ENCODE assay signal across 27 cellular contexts in genomic region chr6:95805699-95806098, GRCh38.
A peak's percentile ranks its signal among the peaks of the same experiment; 100 is the strongest.
DNase-seq lines count a peak whose midpoint lies in the region; ATAC-seq, FAIRE-seq and TF ChIP-seq lines count a peak whose summit lies in the region.
"Had no signal": no experiment of that assay in that cellular context is flagged by ENCODE, and none has a peak within 500 bp of the region (broad histone marks: within the 10 kb centered on the region; RNA-seq: fewer than 3 reads in every experiment).

No MANE protein-coding gene starts in this region.

- no peaks in the 10 kb centered on the region for H3K79me2 ChIP-seq in GM12878 (ENCODE audit: control insufficient read depth, insufficient read depth, low read length)

- H3K4me3 Mint-ChIP-seq in activated naive CD8-positive, alpha-beta T cell treated with anti-CD3 and anti-CD28 coated beads, Interleukin-2, amount 50 U/mL, for 24 hours: no peak overlapping the region
- H3K4me3 Mint-ChIP-seq: activated B cell treated with CpG ODN at 0.5 μM for 24 hours; activated CD8-positive, alpha-beta memory T cell treated with anti-CD3 and anti-CD28 coated beads, Interleukin-2, amount 10 ng/mL, durations not matched to agents 7 days and 5 days; activated naive CD8-positive, alpha-beta T cell treated with anti-CD3 and anti-CD28 coated beads for 36 hours; activated T-cell treated with anti-CD3 and anti-CD28 coated beads, Interleukin-2, amount 50 U/mL, for 4 hours; CD8-positive, alpha-beta memory T cell; H9; naive thymus-derived CD8-positive, alpha-beta T cell had no signal

- no peak overlapping the region for H2AFZ ChIP-seq in GM12878 (ENCODE audit: control insufficient read depth, low read depth, low read length)

- no peaks in the 10 kb centered on the region for H3K4me1 ChIP-seq in GM12878 (ENCODE audit: control insufficient read depth, insufficient read depth, low read length)
- H3K4me1 ChIP-seq: gastrocnemius medialis, sigmoid colon, tibial artery, vagina had no signal

- H4K20me1 ChIP-seq in GM12878 (ENCODE audit: control insufficient read depth, insufficient read depth): no peaks in the 10 kb centered on the region

- in situ Hi-C loops in GM12878 (cut with MboI): no loop called here

- ATAC-seq in GM18867 (IDR thresholded peaks at IDR 0.05; ENCODE audit: unreplicated experiment) (peak; percentile 48), GM21786 (IDR thresholded peaks at IDR 0.05; ENCODE audit: unreplicated experiment) (peak; percentile 29), HG03064 (IDR thresholded peaks at IDR 0.05; ENCODE audit: low read depth, unreplicated experiment) (peak; percentile 35), GM12878 (peak; percentile 81), GM21737 (IDR thresholded peaks at IDR 0.05; ENCODE audit: unreplicated experiment) (no peak)
- no peak for ATAC-seq in activated naive CD8-positive, alpha-beta T cell treated with anti-CD3 and anti-CD28 coated beads, Interleukin-2, amount 50 U/mL, for 24 hours
- ATAC-seq: gastrocnemius medialis; naive thymus-derived CD8-positive, alpha-beta T cell had no signal

- no peaks in the 10 kb centered on the region for H3K36me3 Mint-ChIP-seq in activated naive CD8-positive, alpha-beta T cell treated with anti-CD3 and anti-CD28 coated beads, Interleukin-2, amount 50 U/mL, for 24 hours (ENCODE audit: low read depth)
- H3K36me3 Mint-ChIP-seq: activated CD8-positive, alpha-beta memory T cell treated with anti-CD3 and anti-CD28 coated beads, Interleukin-2, amount 10 ng/mL, durations not matched to agents 7 days and 5 days; activated naive CD8-positive, alpha-beta T cell treated with anti-CD3 and anti-CD28 coated beads for 36 hours; CD8-positive, alpha-beta memory T cell; naive thymus-derived CD8-positive, alpha-beta T cell had no signal

- TF ChIP-seq EP300 in GM12878 (IDR thresholded peaks at IDR 0.05; ENCODE audit: borderline replicate concordance in 1 of 2, control insufficient read depth in 1 of 2, low read depth in 2 of 2, low read length in 2 of 2): no peak

- BruUV-seq in GM12878 (replicated peaks; lab: Mats Ljungman, UMichigan): no TSS peak

- TF ChIP-seq CTCF in GM12878 (IDR thresholded peaks at IDR 0.05 in 2 of 3, conservative IDR thresholded peaks at IDR 0.05 in 1 of 3; ENCODE audit: control insufficient read depth in 2 of 3, extremely low read depth in 1 of 3, insufficient read depth in 1 of 3, low read depth in 3 of 3, low read length in 3 of 3): no peak

- no peak for FAIRE-seq in GM12878 (lab: Jason Lieb, UNC)
- FAIRE-seq: colon had no signal

- no peak for DNase-seq in GM12878 (ENCODE audit: low read depth, low spot score)
- DNase-seq in activated naive CD8-positive, alpha-beta T cell treated with anti-CD3 and anti-CD28 coated beads, Interleukin-2, amount 50 U/mL, for 24 hours: no peak
- no peak for DNase-seq in GM03348 (ENCODE audit: low spot score)
- DNase-seq: activated B cell treated with CpG ODN at 0.5 μM for 24 hours; activated CD8-positive, alpha-beta memory T cell treated with anti-CD3 and anti-CD28 coated beads, Interleukin-2, amount 10 ng/mL, durations not matched to agents 7 days and 5 days; activated gamma-delta T cell; activated naive CD8-positive, alpha-beta T cell treated with anti-CD3 and anti-CD28 coated beads for 36 hours; activated T-cell treated with anti-CD3 and anti-CD28 coated beads, Interleukin-2, amount 50 U/mL, for 4 hours; aorta; CD8-positive, alpha-beta memory T cell; effector CD4-positive, alpha-beta T cell; EL; gastrocnemius medialis; H9; naive thymus-derived CD8-positive, alpha-beta T cell; NCI-H1048; sigmoid colon; stimulated activated CD4-positive, alpha-beta T cell treated with anti-CD3 and anti-CD28 coated beads, Interleukin-12 subunit alpha, Interleukin-12 subunit beta, amount 100 ng/mL, for 4 hours; stimulated activated CD4-positive, alpha-beta T cell treated with anti-CD3 and anti-CD28 coated beads, Interleukin-2, amount 100 ng/mL, for 48 hours; tibial artery had no signal

- no peaks in the 10 kb centered on the region for H3K9me3 Mint-ChIP-seq in activated naive CD8-positive, alpha-beta T cell treated with anti-CD3 and anti-CD28 coated beads, Interleukin-2, amount 50 U/mL, for 24 hours
- H3K9me3 Mint-ChIP-seq: activated B cell treated with CpG ODN at 0.5 μM for 24 hours; activated naive CD8-positive, alpha-beta T cell treated with anti-CD3 and anti-CD28 coated beads for 36 hours; activated T-cell treated with anti-CD3 and anti-CD28 coated beads, Interleukin-2, amount 50 U/mL, for 4 hours; CD8-positive, alpha-beta memory T cell had no signal

- POLR2A ChIA-PET in GM12878 (lab: Charles Lee): interaction anchor here (1.0 kb wide), 2 partner anchors 19 to 21 kb away, joined by 4 read pairs; no protein-coding TSS in a partner anchor

- no peaks in the 10 kb centered on the region for H3K27me3 ChIP-seq in GM12878 (replicated peaks in 1 of 2; ENCODE audit: control insufficient read depth in 2 of 2, insufficient read depth in 2 of 2, low read length in 1 of 2)
- H3K27me3 ChIP-seq: gastrocnemius medialis, sigmoid colon, tibial artery, vagina had no signal

- SMC1A ChIA-PET in GM12878 (lab: Charles Lee; ENCODE audit: uncharacterized antibody, unreplicated experiment): interaction anchor here (1.1 to 1.7 kb wide), 3 partner anchors 12 to 18 kb away, joined by 4 to 6 read pairs (median 4); no protein-coding TSS in a partner anchor

- no peak overlapping the region for H3K4me2 ChIP-seq in GM12878 (ENCODE audit: control insufficient read depth, insufficient read depth)

- intact Hi-C loops in GM12878 (cut with micrococcal nuclease; ENCODE audit: unreplicated experiment): no loop called here

- H3K9ac ChIP-seq in GM12878 (ENCODE audit: control insufficient read depth, insufficient read depth, low read length): no peak overlapping the region

- no peak for TF ChIP-seq POLR2A in GM12878 (IDR thresholded peaks at IDR 0.05; ENCODE audit: low read depth, low read length)

- CTCF ChIA-PET in GM12878 (lab: Yijun Ruan, JAX): interaction anchor here (1.4 to 1.6 kb wide), 2 partner anchors 13 to 19 kb away, joined by 4 to 5 read pairs; no protein-coding TSS in a partner anchor

- no peak for TF ChIP-seq RAD21 in GM12878 (IDR thresholded peaks at IDR 0.05; ENCODE audit: insufficient read depth, low read depth, low read length)

- no peak overlapping the region for H3K27ac ChIP-seq in GM12878 (ENCODE audit: control insufficient read depth, insufficient read depth)
- H3K27ac ChIP-seq: gastrocnemius medialis, sigmoid colon, tibial artery, vagina had no signal

- RAD21 ChIA-PET in GM12878 (lab: Charles Lee; ENCODE audit: unreplicated experiment): interaction anchor here (1.1 kb wide), 1 partner anchor 20 kb away, joined by 3 read pairs; no protein-coding TSS in a partner anchor

- no peaks in the 10 kb centered on the region for H3K36me3 ChIP-seq in GM12878 (ENCODE audit: control insufficient read depth in 2 of 2, insufficient read depth in 2 of 2, low read length in 1 of 2)
- H3K36me3 ChIP-seq: gastrocnemius medialis, sigmoid colon, tibial artery, vagina had no signal

- H3K27ac Mint-ChIP-seq in activated naive CD8-positive, alpha-beta T cell treated with anti-CD3 and anti-CD28 coated beads, Interleukin-2, amount 50 U/mL, for 24 hours: no peak overlapping the region
- H3K27ac Mint-ChIP-seq: activated B cell treated with CpG ODN at 0.5 μM for 24 hours; activated CD8-positive, alpha-beta memory T cell treated with anti-CD3 and anti-CD28 coated beads, Interleukin-2, amount 10 ng/mL, durations not matched to agents 7 days and 5 days; activated naive CD8-positive, alpha-beta T cell treated with anti-CD3 and anti-CD28 coated beads for 36 hours; CD8-positive, alpha-beta memory T cell; H9; naive thymus-derived CD8-positive, alpha-beta T cell had no signal

- H3K4me1 Mint-ChIP-seq in activated naive CD8-positive, alpha-beta T cell treated with anti-CD3 and anti-CD28 coated beads, Interleukin-2, amount 50 U/mL, for 24 hours: no peaks in the 10 kb centered on the region
- H3K4me1 Mint-ChIP-seq: activated B cell treated with CpG ODN at 0.5 μM for 24 hours; activated naive CD8-positive, alpha-beta T cell treated with anti-CD3 and anti-CD28 coated beads for 36 hours; CD8-positive, alpha-beta memory T cell; naive thymus-derived CD8-positive, alpha-beta T cell had no signal

- H3K4me3 ChIP-seq in GM12878: no peak overlapping the region
- H3K4me3 ChIP-seq: gastrocnemius medialis, lung, sigmoid colon, tibial artery, vagina had no signal

- H3K27me3 Mint-ChIP-seq in activated naive CD8-positive, alpha-beta T cell treated with anti-CD3 and anti-CD28 coated beads, Interleukin-2, amount 50 U/mL, for 24 hours: no peaks in the 10 kb centered on the region
- H3K27me3 Mint-ChIP-seq: activated B cell treated with CpG ODN at 0.5 μM for 24 hours; activated naive CD8-positive, alpha-beta T cell treated with anti-CD3 and anti-CD28 coated beads for 36 hours; naive thymus-derived CD8-positive, alpha-beta T cell had no signal

- no peaks in the 10 kb centered on the region for H3K9me3 ChIP-seq in GM12878 (replicated peaks; ENCODE audit: control insufficient read depth, insufficient read depth, low read length)
- H3K9me3 ChIP-seq: gastrocnemius medialis, sigmoid colon, tibial artery, vagina had no signal

TF ChIP-seq in GM12878, 131 proteins besides CTCF, POLR2A, EP300 and RAD21 (continues in another document):
- TF ChIP-seq JUNB (IDR thresholded peaks at IDR 0.05): no peak
- no peak for TF ChIP-seq ASH2L (IDR thresholded peaks at IDR 0.05; ENCODE audit: borderline replicate concordance, low read depth)
- TF ChIP-seq IRF4 (IDR thresholded peaks at IDR 0.05; ENCODE audit: low read depth, low read length): no peak
- TF ChIP-seq TCF7 (IDR thresholded peaks at IDR 0.05; ENCODE audit: borderline replicate concordance): no peak
- no peak for TF ChIP-seq HSF1 (IDR thresholded peaks at IDR 0.05; ENCODE audit: low read depth, low read length)
- no peak for TF ChIP-seq PAX8 (IDR thresholded peaks at IDR 0.05)
- no peak for TF ChIP-seq SREBF1 (IDR thresholded peaks at IDR 0.05; ENCODE audit: low read length)

Comparison
In these comparisons a context has a peak if more than half of its experiments do, and no peak if none do; other contexts are left out.
1. ATAC-seq: peak in GM18867 (single experiment), GM21786 (single experiment), HG03064 (single experiment) and GM12878 (single experiment); none in activated naive CD8-positive, alpha-beta T cell treated with anti-CD3 and anti-CD28 coated beads, Interleukin-2, amount 50 U/mL, for 24 hours (single experiment) and GM21737 (single experiment).